In genomic region chr11:66970371-66970807, GRCh38 we compare ENCODE assay signal across 11 cellular contexts. TPM values are rescaled to one million over a fixed set of nuclear protein-coding genes. Genes with fewer than 3 reads are reported as not detected.
A peak's percentile ranks its signal among the peaks of the same experiment; 100 is the strongest.
DNase-seq lines count a peak whose midpoint lies in the region; ATAC-seq and TF ChIP-seq lines count a peak whose summit lies in the region.
"Had no signal": no experiment of that assay in that cellular context is flagged by ENCODE, and none has a peak within 500 bp of the region (broad histone marks: within the 10 kb centered on the region; RNA-seq: fewer than 3 reads in every experiment).

No MANE protein-coding gene starts in this region.

- peak overlapping the region; percentile 75 for H3K9ac ChIP-seq in GM23248

- in situ Hi-C loops in GM23248 (cut with MboI), result loop anchor here (10.0 kb wide), 1 partner anchor 276 kb away; no protein-coding TSS in a partner anchor

- H3K27me3 ChIP-seq in GM23248 (replicated peaks; ENCODE audit: insufficient read depth) (no peaks in the 10 kb centered on the region), RWPE2 (ENCODE audit: insufficient read depth, poor library complexity, severe bottlenecking) (no peaks in the 10 kb centered on the region), esophagus squamous epithelium (no peaks in the 10 kb centered on the region)

- no peak for TF ChIP-seq POLR2A in esophagus squamous epithelium (IDR thresholded peaks at IDR 0.05)

- DNase-seq in GM23248 (no peak), RWPE2 (ENCODE audit: low spot score) (no peak), esophagus squamous epithelium (lab: John Stamatoyannopoulos, UW) (no peak), GM19238 (ENCODE audit: insufficient read length, low spot score) (no peak), activated gamma-delta T cell (lab: John Stamatoyannopoulos, UW) (no peak), foreskin melanocyte (no peak)
- DNase-seq: activated CD4-positive, alpha-beta T cell treated with anti-CD3 and anti-CD28 coated beads, Interleukin-2, amount 50 U/mL, for 1 hour; NCI-H82 had no signal

- peak overlapping the region; percentile 96 for H3K27ac ChIP-seq in GM23248
- H3K27ac ChIP-seq in RWPE2 (ENCODE audit: poor library complexity, severe bottlenecking), result peak overlapping the region; percentile 95
- H3K27ac ChIP-seq in esophagus squamous epithelium, result peak overlapping the region; percentile 82 to 94 (median 87)
- peak overlapping the region in 18 of 21 experiments; percentile 14 to 90 (median 77) for H3K27ac ChIP-seq in skin epidermis

- H3K79me2 ChIP-seq in GM23248 (ENCODE audit: insufficient read depth), result no peaks in the 10 kb centered on the region

- no peaks in the 10 kb centered on the region for H4K20me1 ChIP-seq in GM23248 (ENCODE audit: insufficient read depth)

- intact Hi-C loops in esophagus squamous epithelium (cut with DNase I), result no loop called here

- ATAC-seq in RWPE2 (ENCODE audit: low read depth) (peak; percentile 7; the same call in 2 of the 3 replicates), HG03469 (IDR thresholded peaks at IDR 0.05; ENCODE audit: unreplicated experiment) (no peak)
- ATAC-seq: GM23338 had no signal

- H3K4me3 ChIP-seq in GM23248 (peak overlapping the region; percentile 24; the same call in 1 of the 2 replicates), RWPE2 (ENCODE audit: severe bottlenecking) (no peak overlapping the region), esophagus squamous epithelium (no peak overlapping the region), skin epidermis (no peak overlapping the region)
- H3K4me3 ChIP-seq: GM23338 had no signal

- peak overlapping the region; percentile 75 for H3K4me2 ChIP-seq in GM23248 (ENCODE audit: unreplicated experiment)
- H3K4me2 ChIP-seq: GM23338 had no signal

- TF ChIP-seq CTCF in RWPE2 (IDR thresholded peaks at IDR 0.05; ENCODE audit: poor library complexity, severe bottlenecking) (no peak), esophagus squamous epithelium (IDR thresholded peaks at IDR 0.05) (no peak)

- 53 to 54% methylated on average over 4 of the region's 4 CpGs for WGBS in GM23248 (ENCODE audit: low coverage in 1 of 2, low lambda C conversion rate in 2 of 2, missing lambda C conversion rate in 2 of 2), 2 experiments
- WGBS in esophagus squamous epithelium, 2 donors, result 39 to 46% methylated on average over 4 of the region's 4 CpGs

- H3K36me3 ChIP-seq in GM23248 (ENCODE audit: low read depth) (no peaks in the 10 kb centered on the region), RWPE2 (ENCODE audit: low read depth) (no peaks in the 10 kb centered on the region), esophagus squamous epithelium (no peaks in the 10 kb centered on the region)

- no peak overlapping the region for H2AFZ ChIP-seq in GM23248
- H2AFZ ChIP-seq: GM23338 had no signal

- H3K9me3 ChIP-seq in GM23248 (ENCODE audit: low read depth) (no peaks in the 10 kb centered on the region), RWPE2 (ENCODE audit: severe bottlenecking) (no peaks in the 10 kb centered on the region), esophagus squamous epithelium (no peaks in the 10 kb centered on the region)

- H3K4me1 ChIP-seq in GM23248 (ENCODE audit: insufficient read depth), result peaks cover 53% of the 10 kb centered on the region
- H3K4me1 ChIP-seq in RWPE2 (ENCODE audit: insufficient read depth, poor library complexity, severe bottlenecking), result peaks cover 54% of the 10 kb centered on the region
- peaks cover 19 to 44% (median 19%) of the 10 kb centered on the region in 3 donors for H3K4me1 ChIP-seq in esophagus squamous epithelium

- H3F3A ChIP-seq in GM23248 (ENCODE audit: insufficient read depth), result peaks cover 49% of the 10 kb centered on the region

- no peaks in the 10 kb centered on the region for H3K9me2 ChIP-seq in GM23248 (ENCODE audit: insufficient read depth)

RNA-seq across cellular contexts. Expression of gene C11orf86, which starts 4.7 kb away (rescaled TPM):
- not detected in 2 replicates for total RNA-seq in GM23248 (2014; rRNA removed; shearing (Covaris generic))
- not detected in 2 replicates for polyA plus RNA-seq in GM23248 (2016; fragmentation: Nextera tagmentation; extraction: Ambion mirVana)
- not detected for total RNA-seq in esophagus squamous epithelium

RNA-seq across cellular contexts. Expression of gene PC, which starts 12.2 kb away (rescaled TPM):
- total RNA-seq in GM23248 (2014; rRNA removed; shearing (Covaris generic)), result 16.4 and 23.1 TPM in 2 replicates
- polyA plus RNA-seq in GM23248 (2016; fragmentation: Nextera tagmentation; extraction: Ambion mirVana), result 16.6 and 17.7 TPM in 2 replicates
- 10 to 100 TPM; 13.5 to 43.0 (median 27.5) TPM for total RNA-seq in esophagus squamous epithelium

RNA-seq across cellular contexts. Expression of gene SYT12, which starts 52.5 kb away (rescaled TPM):
- 2.8 and 3.3 TPM in 2 replicates for total RNA-seq in GM23248 (2014; rRNA removed; shearing (Covaris generic))
- polyA plus RNA-seq in GM23248 (2016; fragmentation: Nextera tagmentation; extraction: Ambion mirVana), result 0.75 and 1.9 TPM in 2 replicates
- total RNA-seq in esophagus squamous epithelium, result 1 to 10 TPM in 2 of 4 donors, under 1 TPM in 2; 0.76 to 1.7 (median 0.99) TPM
